ENCODE assay signal across 38 cellular contexts in the genomic region with DNA sequence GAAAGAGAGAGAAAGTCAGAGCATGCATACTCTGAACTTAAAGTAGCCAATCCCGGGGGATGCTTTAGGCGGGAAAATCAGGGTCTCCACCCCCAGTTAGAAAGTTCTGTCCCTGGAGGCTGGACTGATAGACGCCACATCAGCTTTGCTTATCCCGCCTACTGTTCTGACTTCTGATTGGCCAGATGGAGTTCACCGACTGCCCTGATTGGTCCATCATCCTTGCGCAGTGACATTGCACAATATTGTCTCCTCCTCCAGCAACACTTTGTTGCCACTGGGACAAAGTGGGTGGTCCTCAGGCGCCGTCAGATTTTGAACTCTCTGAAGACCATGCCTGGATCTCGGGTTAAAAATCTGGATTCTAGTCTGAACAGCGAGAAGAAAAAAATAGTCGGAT. TPM values are rescaled to one million over a fixed set of nuclear protein-coding genes. Genes with fewer than 3 reads are reported as not detected.
"Had no signal": no experiment of that assay in that cellular context is flagged by ENCODE, and none has a peak within 500 bp of the region (broad histone marks: within the 10 kb centered on the region; RNA-seq: fewer than 3 reads in every experiment).

No MANE protein-coding gene starts in this region.

- DNase-seq: activated B cell treated with CpG ODN at 0.5 μM for 24 hours; activated CD4-positive, alpha-beta T cell treated with anti-CD3 and anti-CD28 coated beads for 48 hours; activated CD4-positive, alpha-beta T cell treated with anti-CD3 and anti-CD28 coated beads, Interleukin-2, amount 50 U/mL, for 1 hour; activated CD4-positive, alpha-beta T cell treated with anti-CD3 and anti-CD28 coated beads, Interleukin-2, amount 50 U/mL, for 48 hours; activated CD8-positive, alpha-beta memory T cell treated with anti-CD3 and anti-CD28 coated beads for 24 hours; activated CD8-positive, alpha-beta T cell treated with anti-CD3 and anti-CD28 coated beads for 36 hours; activated effector memory CD4-positive, alpha-beta T cell treated with Interleukin-2 at 50 U/mL for 16 hours; activated gamma-delta T cell treated with Interleukin-2 at 50 U/mL for 16 hours; activated naive CD4-positive, alpha-beta T cell treated with anti-CD3 and anti-CD28 coated beads, Interleukin-2, amount 50 U/mL, for 16 hours; activated naive CD4-positive, alpha-beta T cell treated with Interleukin-2 at 50 U/mL for 16 hours; activated T-cell treated with anti-CD3 and anti-CD28 coated beads, Interleukin-2, amount 50 U/mL, for 4 hours; amniotic stem cell; anterior cingulate cortex; brain microvascular endothelial cell; cortex of kidney; dermis blood vessel endothelial cell; effector CD8-positive, alpha-beta T cell; esophagus squamous epithelium; foreskin melanocyte; heart right ventricle; T-helper 17 cell; T1000; WERI-Rb-1 had no signal

- H3K27me3 ChIP-seq: brain microvascular endothelial cell, esophagus squamous epithelium, gastroesophageal sphincter had no signal

- H3K4me3 ChIP-seq: esophagus squamous epithelium, gastroesophageal sphincter, heart right ventricle had no signal

- H3K27ac ChIP-seq: brain microvascular endothelial cell, epithelial cell of prostate, esophagus squamous epithelium, gastroesophageal sphincter, heart right ventricle, WERI-Rb-1 had no signal

- H3K36me3 ChIP-seq: brain microvascular endothelial cell, esophagus squamous epithelium, gastroesophageal sphincter, heart right ventricle, WERI-Rb-1 had no signal

- H3K4me1 ChIP-seq: esophagus squamous epithelium, gastroesophageal sphincter, heart right ventricle had no signal

- FAIRE-seq: astrocyte, bronchial epithelial cell, endometrium, endothelial cell of umbilical vein had no signal

- H3K9me3 ChIP-seq: esophagus squamous epithelium, gastroesophageal sphincter, heart right ventricle had no signal

- ATAC-seq: activated CD4-positive, CD25-positive, alpha-beta regulatory T cell treated with anti-CD3 and anti-CD28 coated beads, Interleukin-2, amount 50 U/mL, for 24 hours; activated CD8-positive, alpha-beta T cell treated with anti-CD3 and anti-CD28 coated beads for 36 hours; activated T-cell treated with anti-CD3 and anti-CD28 coated beads, Interleukin-2, amount 50 U/mL, for 4 hours; activated T-helper 17 cell treated with anti-CD3 and anti-CD28 coated beads, Interleukin-2, amount 50 U/mL, for 72 hours; gastroesophageal sphincter; heart right ventricle; T-helper 17 cell had no signal

RNA-seq across cellular contexts. Expression of a gene that starts 50.3 kb away (rescaled TPM):
- total RNA-seq: activated B cell treated with CpG ODN at 0.5 μM for 24 hours; activated CD8-positive, alpha-beta T cell treated with anti-CD3 and anti-CD28 coated beads for 36 hours; activated T-cell treated with anti-CD3 and anti-CD28 coated beads, Interleukin-2, amount 50 U/mL, for 4 hours; activated T-helper 17 cell treated with anti-CD3 and anti-CD28 coated beads, Interleukin-2, amount 50 U/mL, for 72 hours; astrocyte; bronchial epithelial cell; cardiac septum; cerebellum; dermis blood vessel endothelial cell; endothelial cell of umbilical vein; esophagus squamous epithelium; fibroblast of lung; fibroblast of villous mesenchyme; gastroesophageal sphincter; glomerular endothelial cell; heart right ventricle; T-helper 17 cell had no signal
- polyA plus RNA-seq: adipose tissue, endothelial cell of umbilical vein, esophagus, fibroblast of lung, heart right ventricle had no signal

RNA-seq across cellular contexts. Expression of a gene that starts 51.0 kb away (rescaled TPM):
- total RNA-seq: activated B cell treated with CpG ODN at 0.5 μM for 24 hours; activated CD8-positive, alpha-beta T cell treated with anti-CD3 and anti-CD28 coated beads for 36 hours; activated T-helper 17 cell treated with anti-CD3 and anti-CD28 coated beads, Interleukin-2, amount 50 U/mL, for 72 hours; astrocyte; bronchial epithelial cell; cardiac septum; cerebellum; dermis blood vessel endothelial cell; endothelial cell of umbilical vein; esophagus squamous epithelium; fibroblast of lung; fibroblast of villous mesenchyme; gastroesophageal sphincter; glomerular endothelial cell; heart right ventricle; T-helper 17 cell had no signal
- polyA plus RNA-seq: adipose tissue, endothelial cell of umbilical vein, esophagus, fibroblast of lung, heart right ventricle had no signal
